ENCODE assay signal across 25 cellular contexts in the genomic region with DNA sequence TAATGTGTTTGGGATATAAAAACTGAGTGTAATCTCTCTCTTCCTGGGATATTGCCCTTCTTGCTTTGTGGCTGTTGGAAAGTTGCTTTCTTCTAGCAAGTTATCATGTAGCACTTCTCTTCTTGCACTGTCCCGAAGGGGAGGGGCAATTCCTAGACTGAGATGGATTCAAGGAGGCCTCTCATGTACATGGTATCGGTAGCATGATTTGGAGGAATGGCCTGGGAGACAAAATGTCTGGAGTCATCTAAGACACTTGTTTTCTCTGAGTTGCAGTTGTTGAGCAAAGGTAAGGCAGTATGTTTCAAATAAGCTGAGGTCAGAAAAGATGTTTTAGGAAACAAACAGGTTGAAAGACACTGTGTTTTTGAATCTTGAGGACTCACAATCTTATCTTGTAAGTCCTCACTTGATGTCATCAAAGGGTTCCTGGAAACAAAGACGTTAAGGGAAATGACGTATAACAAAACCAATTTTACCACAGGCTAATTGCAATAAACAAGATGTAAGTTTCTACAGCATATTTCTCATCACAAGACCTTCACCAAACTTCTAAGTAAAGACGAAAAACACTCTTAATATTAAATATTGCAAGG.
DNase-seq lines count a peak whose midpoint lies in the region; ATAC-seq and TF ChIP-seq lines count a peak whose summit lies in the region.
"Had no signal": no experiment of that assay in that cellular context is flagged by ENCODE, and none has a peak within 500 bp of the region (broad histone marks: within the 10 kb centered on the region; RNA-seq: fewer than 3 reads in every experiment).

No MANE protein-coding gene starts in this region.

- CTCF ChIA-PET in activated CD4-positive, alpha-beta T cell treated with anti-CD3 and anti-CD28 coated beads for 36 hours (lab: Charles Lee), result no interaction called here

- no peak for DNase-seq in activated CD4-positive, alpha-beta T cell treated with anti-CD3 and anti-CD28 coated beads, Interleukin-2, amount 10 ng/mL, durations not matched to agents 24 days and 14 days
- no peak for DNase-seq in activated CD4-positive, alpha-beta T cell treated with anti-CD3 and anti-CD28 coated beads for 36 hours
- DNase-seq in caudate nucleus (lab: John Stamatoyannopoulos, UW), result no peak
- no peak for DNase-seq in NCI-H446 treated with DMSO at 0.1 percent for 48 hours (lab: John Stamatoyannopoulos, UW)
- DNase-seq in kidney glomerular epithelial cell (lab: John Stamatoyannopoulos, UW), result no peak
- DNase-seq: activated gamma-delta T cell; activated T-cell treated with anti-CD3 and anti-CD28 coated beads, Interleukin-2, amount 50 U/mL, for 1 hour; H9; Kasumi-1; left ventricle myocardium inferior; naive B cell; NCI-H1436; NCI-H2107; NCI-H345; NCI-H748 treated with DMSO at 0.1 percent for 48 hours; SHP77 treated with DMSO at 0.1 percent for 48 hours; T1000; upper lobe of left lung had no signal

- peaks cover 6% of the 10 kb centered on the region for H3K4me1 Mint-ChIP-seq in activated CD4-positive, alpha-beta T cell treated with anti-CD3 and anti-CD28 coated beads, Interleukin-2, amount 10 ng/mL, durations not matched to agents 24 days and 14 days
- no peaks in the 10 kb centered on the region for H3K4me1 Mint-ChIP-seq in activated CD4-positive, alpha-beta T cell treated with anti-CD3 and anti-CD28 coated beads for 36 hours
- H3K4me1 Mint-ChIP-seq in T-helper 1 cell treated with Interleukin-12 subunit alpha and Interleukin-12 subunit beta and Interleukin-4 antibody, amounts not matched to agents 30 μg/mL and 1 μg/mL, for 36 hours (ENCODE audit: low read depth), result peaks cover 6% of the 10 kb centered on the region
- peaks cover 48% of the 10 kb centered on the region for H3K4me1 Mint-ChIP-seq in brain
- H3K4me1 Mint-ChIP-seq: naive B cell; stimulated activated memory B cell treated with anti-CD40 and anti-IgM and Interleukin-4, amounts not matched to agents 10 μg/mL and 1 μg/mL and 100 μg/mL, for 72 hours had no signal

- H3K4me1 ChIP-seq in neuron (ENCODE audit: insufficient read depth, low read length), result peaks cover 16% of the 10 kb centered on the region
- H3K4me1 ChIP-seq: BLaER1 treated with 17β-estradiol and CSF1 and Interleukin-3, amounts not matched to agents 10 nM and 100 nM; left ventricle myocardium inferior; upper lobe of left lung had no signal

- no peaks in the 10 kb centered on the region for H3K36me3 ChIP-seq in neuron (ENCODE audit: insufficient read depth, low read length)
- H3K36me3 ChIP-seq: BLaER1 treated with 17β-estradiol and CSF1 and Interleukin-3, amounts not matched to agents 10 nM and 100 nM; left ventricle myocardium inferior; upper lobe of left lung had no signal

- H3K27me3 Mint-ChIP-seq in activated CD4-positive, alpha-beta T cell treated with anti-CD3 and anti-CD28 coated beads, Interleukin-2, amount 10 ng/mL, durations not matched to agents 24 days and 14 days, result no peaks in the 10 kb centered on the region
- H3K27me3 Mint-ChIP-seq in activated CD4-positive, alpha-beta T cell treated with anti-CD3 and anti-CD28 coated beads for 36 hours, result no peaks in the 10 kb centered on the region
- no peaks in the 10 kb centered on the region for H3K27me3 Mint-ChIP-seq in T-helper 1 cell treated with Interleukin-12 subunit alpha and Interleukin-12 subunit beta and Interleukin-4 antibody, amounts not matched to agents 30 μg/mL and 1 μg/mL, for 36 hours (ENCODE audit: low read depth)
- no peaks in the 10 kb centered on the region for H3K27me3 Mint-ChIP-seq in brain
- H3K27me3 Mint-ChIP-seq: dendritic cell treated with granulocyte-macrophage colony-stimulating factor and Interleukin-4, amounts not matched to agents 40 ng/mL and 50 ng/mL, for 4 days; naive B cell; stimulated activated memory B cell treated with anti-CD40 and anti-IgM and Interleukin-4, amounts not matched to agents 10 μg/mL and 1 μg/mL and 100 μg/mL, for 72 hours had no signal

- POLR2A ChIA-PET in activated CD4-positive, alpha-beta T cell treated with anti-CD3 and anti-CD28 coated beads for 36 hours (lab: Charles Lee), result no interaction called here

- peak overlapping the region; percentile 44 for H3K4me3 Mint-ChIP-seq in activated CD4-positive, alpha-beta T cell treated with anti-CD3 and anti-CD28 coated beads, Interleukin-2, amount 10 ng/mL, durations not matched to agents 24 days and 14 days
- H3K4me3 Mint-ChIP-seq in activated CD4-positive, alpha-beta T cell treated with anti-CD3 and anti-CD28 coated beads for 36 hours, result no peak overlapping the region
- peak overlapping the region; percentile 1 for H3K4me3 Mint-ChIP-seq in T-helper 1 cell treated with Interleukin-12 subunit alpha and Interleukin-12 subunit beta and Interleukin-4 antibody, amounts not matched to agents 30 μg/mL and 1 μg/mL, for 36 hours
- no peak overlapping the region for H3K4me3 Mint-ChIP-seq in brain
- H3K4me3 Mint-ChIP-seq: dendritic cell treated with granulocyte-macrophage colony-stimulating factor and Interleukin-4, amounts not matched to agents 40 ng/mL and 50 ng/mL, for 4 days; H9; naive B cell; stimulated activated memory B cell treated with anti-CD40 and anti-IgM and Interleukin-4, amounts not matched to agents 10 μg/mL and 1 μg/mL and 100 μg/mL, for 72 hours had no signal

- H3K27ac ChIP-seq in caudate nucleus (ENCODE audit: low read depth, low read length), result no peak overlapping the region
- H3K27ac ChIP-seq: 22Rv1; BLaER1 treated with 17β-estradiol and CSF1 and Interleukin-3, amounts not matched to agents 10 nM and 100 nM; left ventricle myocardium inferior; upper lobe of left lung had no signal

- no peaks in the 10 kb centered on the region for H3K9me3 ChIP-seq in neuron (ENCODE audit: low read length)
- H3K9me3 ChIP-seq: BLaER1 treated with 17β-estradiol and CSF1 and Interleukin-3, amounts not matched to agents 10 nM and 100 nM; left ventricle myocardium inferior; upper lobe of left lung had no signal

- H3K36me3 Mint-ChIP-seq in activated CD4-positive, alpha-beta T cell treated with anti-CD3 and anti-CD28 coated beads, Interleukin-2, amount 10 ng/mL, durations not matched to agents 24 days and 14 days (ENCODE audit: low read depth), result peaks cover 3% of the 10 kb centered on the region
- no peaks in the 10 kb centered on the region for H3K36me3 Mint-ChIP-seq in activated CD4-positive, alpha-beta T cell treated with anti-CD3 and anti-CD28 coated beads for 36 hours (ENCODE audit: low read depth)
- no peaks in the 10 kb centered on the region for H3K36me3 Mint-ChIP-seq in T-helper 1 cell treated with Interleukin-12 subunit alpha and Interleukin-12 subunit beta and Interleukin-4 antibody, amounts not matched to agents 30 μg/mL and 1 μg/mL, for 36 hours (ENCODE audit: low read depth)
- H3K36me3 Mint-ChIP-seq in brain, result no peaks in the 10 kb centered on the region
- H3K36me3 Mint-ChIP-seq: naive B cell; stimulated activated memory B cell treated with anti-CD40 and anti-IgM and Interleukin-4, amounts not matched to agents 10 μg/mL and 1 μg/mL and 100 μg/mL, for 72 hours had no signal

- TF ChIP-seq CTCF in brain (conservative IDR thresholded peaks at IDR 0.05), result no peak

- peak overlapping the region; percentile 93 for H3K27ac Mint-ChIP-seq in activated CD4-positive, alpha-beta T cell treated with anti-CD3 and anti-CD28 coated beads, Interleukin-2, amount 10 ng/mL, durations not matched to agents 24 days and 14 days
- no peak overlapping the region for H3K27ac Mint-ChIP-seq in activated CD4-positive, alpha-beta T cell treated with anti-CD3 and anti-CD28 coated beads for 36 hours
- H3K27ac Mint-ChIP-seq in T-helper 1 cell treated with Interleukin-12 subunit alpha and Interleukin-12 subunit beta and Interleukin-4 antibody, amounts not matched to agents 30 μg/mL and 1 μg/mL, for 36 hours, result peak overlapping the region; percentile 80
- peak overlapping the region in 3 of 5 experiments; percentile 35 to 87 (median 68) for H3K27ac Mint-ChIP-seq in brain
- H3K27ac Mint-ChIP-seq: dendritic cell treated with granulocyte-macrophage colony-stimulating factor and Interleukin-4, amounts not matched to agents 40 ng/mL and 50 ng/mL, for 4 days; stimulated activated memory B cell treated with anti-CD40 and anti-IgM and Interleukin-4, amounts not matched to agents 10 μg/mL and 1 μg/mL and 100 μg/mL, for 72 hours had no signal

- H2AFZ ChIP-seq in neuron (ENCODE audit: low read depth, low read length), result peak overlapping the region; percentile 59

- ATAC-seq in activated CD4-positive, alpha-beta T cell treated with anti-CD3 and anti-CD28 coated beads for 36 hours, result no peak
- ATAC-seq: stimulated activated memory B cell treated with anti-CD40 and anti-IgM and Interleukin-4, amounts not matched to agents 10 μg/mL and 1 μg/mL and 100 μg/mL, for 72 hours had no signal

- no peaks in the 10 kb centered on the region for H3K27me3 ChIP-seq in neuron (ENCODE audit: insufficient read depth, low read length)
- H3K27me3 ChIP-seq: BLaER1 treated with 17β-estradiol and CSF1 and Interleukin-3, amounts not matched to agents 10 nM and 100 nM; upper lobe of left lung had no signal

- H3K9me3 Mint-ChIP-seq in activated CD4-positive, alpha-beta T cell treated with anti-CD3 and anti-CD28 coated beads, Interleukin-2, amount 10 ng/mL, durations not matched to agents 24 days and 14 days, result peaks cover 5% of the 10 kb centered on the region
- H3K9me3 Mint-ChIP-seq in activated CD4-positive, alpha-beta T cell treated with anti-CD3 and anti-CD28 coated beads for 36 hours (ENCODE audit: low read depth), result peaks cover 2% of the 10 kb centered on the region
- H3K9me3 Mint-ChIP-seq in T-helper 1 cell treated with Interleukin-12 subunit alpha and Interleukin-12 subunit beta and Interleukin-4 antibody, amounts not matched to agents 30 μg/mL and 1 μg/mL, for 36 hours, result peaks cover 6% of the 10 kb centered on the region
- H3K9me3 Mint-ChIP-seq in brain, result no peaks in the 10 kb centered on the region
- H3K9me3 Mint-ChIP-seq: H9; stimulated activated memory B cell treated with anti-CD40 and anti-IgM and Interleukin-4, amounts not matched to agents 10 μg/mL and 1 μg/mL and 100 μg/mL, for 72 hours had no signal

- H3K4me3 ChIP-seq in neuron (ENCODE audit: low read length), result no peak overlapping the region
- H3K4me3 ChIP-seq: BLaER1 treated with 17β-estradiol and CSF1 and Interleukin-3, amounts not matched to agents 10 nM and 100 nM; left ventricle myocardium inferior; upper lobe of left lung had no signal

- intact Hi-C loops in activated CD4-positive, alpha-beta T cell treated with anti-CD3 and anti-CD28 coated beads, Interleukin-2, amount 10 ng/mL, durations not matched to agents 24 days and 14 days (cut with micrococcal nuclease), result no loop called here
- intact Hi-C loops in activated CD4-positive, alpha-beta T cell treated with anti-CD3 and anti-CD28 coated beads for 36 hours (cut with DNase I, micrococcal nuclease), result loop anchor here in 1 of 2 experiments (10.0 kb wide), 1 partner anchor 56 kb away; no protein-coding TSS in a partner anchor

Comparison
In these comparisons a context has a peak if more than half of its experiments do, and no peak if none do; other contexts are left out.
1. H3K4me3 Mint-ChIP-seq: peak in activated CD4-positive, alpha-beta T cell treated with anti-CD3 and anti-CD28 coated beads, Interleukin-2, amount 10 ng/mL, durations not matched to agents 24 days and 14 days (single experiment) and T-helper 1 cell treated with Interleukin-12 subunit alpha and Interleukin-12 subunit beta and Interleukin-4 antibody, amounts not matched to agents 30 μg/mL and 1 μg/mL, for 36 hours (single experiment); none in activated CD4-positive, alpha-beta T cell treated with anti-CD3 and anti-CD28 coated beads for 36 hours (single experiment) and brain (0 of 5).